ENCODE assay signal across 8 cellular contexts in the genomic region with DNA sequence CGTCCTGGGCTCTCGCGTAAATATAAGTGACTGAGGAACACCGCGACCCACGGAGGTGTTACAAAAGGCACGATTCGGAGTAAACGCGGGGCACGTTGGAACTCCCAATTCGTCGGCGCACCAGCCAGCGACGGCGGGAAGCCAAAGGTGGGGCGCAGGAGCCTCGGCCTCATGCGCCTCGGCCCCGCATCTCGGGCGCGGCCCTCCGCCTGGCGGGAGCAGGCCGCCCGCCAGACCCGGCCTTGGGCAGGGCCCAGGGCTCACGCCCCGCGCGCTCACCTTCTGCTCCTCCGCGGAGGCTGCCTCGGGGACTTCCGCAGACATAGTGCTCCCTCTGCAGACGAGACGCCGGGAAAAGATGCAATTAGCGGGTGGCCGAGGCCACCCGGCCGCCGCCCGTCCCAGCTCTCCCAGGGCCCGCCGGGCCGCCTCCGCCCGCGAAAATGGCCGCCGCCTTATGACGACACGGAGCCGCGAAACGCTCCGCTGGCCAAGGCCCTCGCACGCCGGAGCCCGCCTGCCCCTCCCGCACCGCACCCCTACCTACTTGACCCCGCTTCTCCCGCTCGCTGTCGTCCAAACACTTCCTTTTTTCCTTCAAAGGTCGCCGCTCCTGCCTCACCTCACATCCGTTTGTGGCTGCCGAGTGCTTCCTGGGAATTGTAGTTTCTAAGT. TPM values are rescaled to one million over a fixed set of nuclear protein-coding genes. Genes with fewer than 3 reads are reported as not detected.
A peak's percentile ranks its signal among the peaks of the same experiment; 100 is the strongest.
DNase-seq lines count a peak whose midpoint lies in the region; ATAC-seq and TF ChIP-seq lines count a peak whose summit lies in the region.

A gene with protein sequence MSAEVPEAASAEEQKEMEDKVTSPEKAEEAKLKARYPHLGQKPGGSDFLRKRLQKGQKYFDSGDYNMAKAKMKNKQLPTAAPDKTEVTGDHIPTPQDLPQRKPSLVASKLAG (minus strand): TSS at position 462 of the 675 bp plus-strand sequence. CDS start 138 bp downstream, at position 324.

- H2BK5ac ChIP-seq in trophoblast cell (ENCODE audit: low read depth, low read length, poor library complexity): peak within 1 kb of the TSS; percentile 62

- H2BK120ac ChIP-seq in trophoblast cell (ENCODE audit: insufficient read depth, low read length, poor library complexity): peak within 1 kb of the TSS; percentile 54

- TF ChIP-seq POLR2A in transverse colon (IDR thresholded peaks at IDR 0.05): peak; percentile 79

- peak within 1 kb of the TSS; percentile 77 for H3K14ac ChIP-seq in trophoblast cell (ENCODE audit: low read length)

- H3K18ac ChIP-seq in trophoblast cell (ENCODE audit: low read length): peak within 1 kb of the TSS; percentile 85

- TF ChIP-seq CTCF in GM12865 (IDR thresholded peaks at IDR 0.05; ENCODE audit: insufficient read depth, low read depth, low read length, missing control alignments): peak; percentile 3
- TF ChIP-seq CTCF in transverse colon (IDR thresholded peaks at IDR 0.05): peak in 3 of 5 experiments; percentile 11 to 20 (median 19)

- peak within 1 kb of the TSS; percentile 98 for H3K9ac ChIP-seq in trophoblast cell (ENCODE audit: low read length)

- H3K36me3 ChIP-seq in trophoblast cell (ENCODE audit: control insufficient read depth in 1 of 2, insufficient read depth in 2 of 2, low read length in 2 of 2) (peaks cover 0 to 2% of the 10 kb centered on the region in 2 experiments), transverse colon (no peaks in the 10 kb centered on the region)

- in situ Hi-C loops in transverse colon (cut with MboI; ENCODE audit: low pct_ligation_motif_present in 1 of 4, low pct_unique_long_range_greater_than_20kb in 1 of 4, low sequenced_read_pairs in 3 of 4): no loop called here

- H3K4me1 ChIP-seq in trophoblast cell (ENCODE audit: control insufficient read depth in 1 of 2, insufficient read depth in 2 of 2, low read length in 2 of 2) (peaks cover 3 to 5% of the 10 kb centered on the region in 2 experiments), transverse colon (peaks cover 12 to 41% (median 22%) of the 10 kb centered on the region in 4 donors)

- H3K4me2 ChIP-seq in trophoblast cell (ENCODE audit: low read length): peak within 1 kb of the TSS; percentile 93

- no CpG with 5 or more reads among the region's 75 CpGs for WGBS in trophoblast cell (ENCODE audit: extremely low coverage, insufficient coverage, insufficient read length)
- 0% methylated on average over 13 to 50 of the region's 75 CpGs for WGBS in transverse colon (ENCODE audit: low coverage in 1 of 2), 2 donors

- H3K9me3 ChIP-seq in trophoblast cell (ENCODE audit: insufficient read depth, low read depth, low read length): no peaks in the 10 kb centered on the region
- H3K9me3 ChIP-seq in transverse colon: no peaks in the 10 kb centered on the region

- no peak for TF ChIP-seq EP300 in transverse colon (IDR thresholded peaks at IDR 0.05; ENCODE audit: low read depth)

- peak within 1 kb of the TSS; percentile 84 for H3K4ac ChIP-seq in trophoblast cell (ENCODE audit: low read depth, low read length)

- peak within 1 kb of the TSS; percentile 71 for H3K23ac ChIP-seq in trophoblast cell (ENCODE audit: low read length)

- H3K27me3 ChIP-seq in trophoblast cell (ENCODE audit: insufficient read depth, low read length) (no peaks in the 10 kb centered on the region), transverse colon (no peaks in the 10 kb centered on the region)

- no peak within 1 kb of the TSS for H2BK12ac ChIP-seq in trophoblast cell (ENCODE audit: low read length)

- H3K27ac ChIP-seq in trophoblast cell (ENCODE audit: low read depth, low read length) (peak within 1 kb of the TSS; percentile 84), transverse colon (peak within 1 kb of the TSS; percentile 94 to 99 (median 96))

- peak; percentile 75 for ATAC-seq in HG02642 (IDR thresholded peaks at IDR 0.05; ENCODE audit: poor library complexity, unreplicated experiment)
- ATAC-seq in Right ventricle myocardium superior (ENCODE audit: poor library complexity): peak; percentile 91

- intact Hi-C loops in Right ventricle myocardium superior (cut with DNase I) (no loop called here), transverse colon (cut with DNase I; ENCODE audit: low total_unique reads) (no loop called here)

- H4K91ac ChIP-seq in trophoblast cell (ENCODE audit: low read depth, low read length): peak within 1 kb of the TSS; percentile 81

- peaks cover 20% of the 10 kb centered on the region for H3K79me2 ChIP-seq in trophoblast cell (ENCODE audit: control insufficient read depth, insufficient read depth, low read length, poor library complexity)

- peak; percentile 95 for DNase-seq in GM12865 (ENCODE audit: low read depth)
- peak; percentile 80 for DNase-seq in NCI-H1105 (lab: John Stamatoyannopoulos, UW)
- DNase-seq in SW 1271 (lab: John Stamatoyannopoulos, UW): peak; percentile 41 to 88
- peak; percentile 61 for DNase-seq in activated naive CD8-positive, alpha-beta T cell treated with anti-CD3 and anti-CD28 coated beads, Interleukin-2, amount 50 U/mL, for 16 hours (ENCODE audit: low read depth, low spot score)
- peak; percentile 91 for DNase-seq in Right ventricle myocardium superior
- DNase-seq in trophoblast cell: peak; percentile 67 to 82
- DNase-seq in transverse colon: peak; percentile 93

- peak within 1 kb of the TSS; percentile 71 for H2AK5ac ChIP-seq in trophoblast cell (ENCODE audit: low read length)

- peaks cover 12% of the 10 kb centered on the region for H3K79me1 ChIP-seq in trophoblast cell (ENCODE audit: low read length)

- H4K8ac ChIP-seq in trophoblast cell (ENCODE audit: low read depth, low read length): peak within 1 kb of the TSS; percentile 92

- H2AFZ ChIP-seq in trophoblast cell (ENCODE audit: insufficient read depth, low read length, poor library complexity): peak within 1 kb of the TSS; percentile 85

- peak within 1 kb of the TSS; percentile 81 for H3K4me3 ChIP-seq in GM12865 (ENCODE audit: low read depth, low read length)
- peak within 1 kb of the TSS; percentile 94 for H3K4me3 ChIP-seq in trophoblast cell (ENCODE audit: low read depth, low read length)
- peak within 1 kb of the TSS; percentile 63 to 87 (median 78) for H3K4me3 ChIP-seq in transverse colon

- H4K12ac ChIP-seq in trophoblast cell (ENCODE audit: low read depth, low read length): peak within 1 kb of the TSS; percentile 76

RNA-seq across cellular contexts. Expression of the gene that starts here (rescaled TPM):
- total RNA-seq in Right ventricle myocardium superior: 149 TPM
- 70.2 and 72.1 TPM in 2 replicates for polyA plus RNA-seq in trophoblast cell (2013)
- total RNA-seq in transverse colon: 10 to 100 TPM; 33.8 to 92.4 (median 55.4) TPM

Comparison
In these comparisons a context has a peak if more than half of its experiments do, and no peak if none do; other contexts are left out.
1. Peak in every context shown above with its lines: DNase-seq, ATAC-seq, H3K4me3 ChIP-seq and H3K27ac ChIP-seq.